1 cellular context compared by ENCODE assay signal in genomic region chr18:2968559-2968958, GRCh38.
TF ChIP-seq lines count a peak whose summit lies in the region.

No MANE protein-coding gene starts in this region.

TF ChIP-seq in H1, 55 proteins besides CTCF, POLR2A, EP300 and RAD21:
- TF ChIP-seq, protein P1, sequence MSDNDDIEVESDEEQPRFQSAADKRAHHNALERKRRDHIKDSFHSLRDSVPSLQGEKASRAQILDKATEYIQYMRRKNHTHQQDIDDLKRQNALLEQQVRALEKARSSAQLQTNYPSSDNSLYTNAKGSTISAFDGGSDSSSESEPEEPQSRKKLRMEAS (IDR thresholded peaks at IDR 0.05): no peak
